In the genomic region with DNA sequence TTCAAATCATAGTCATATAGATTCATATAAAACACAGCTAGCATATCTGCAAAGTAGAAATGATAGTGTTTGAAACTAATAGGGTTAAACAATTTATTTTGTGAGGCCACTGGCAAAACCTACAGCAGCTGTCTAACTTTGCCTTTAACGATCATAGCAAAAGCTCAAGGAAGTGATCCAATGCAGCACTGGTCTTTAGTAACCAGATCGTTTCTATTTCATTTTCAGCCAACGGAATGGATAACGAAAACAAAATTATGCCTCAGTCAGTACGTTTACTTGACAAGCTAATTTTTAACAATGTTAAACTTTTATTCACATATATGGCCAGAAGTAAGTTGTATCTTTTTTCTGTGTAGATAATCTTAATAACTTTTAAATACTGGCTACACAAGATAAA, we compare ENCODE assay signal across 8 cellular contexts. TPM values are rescaled to one million over a fixed set of nuclear protein-coding genes. Genes with fewer than 3 reads are reported as not detected.
DNase-seq lines count a peak whose midpoint lies in the region; ATAC-seq and TF ChIP-seq lines count a peak whose summit lies in the region.

No MANE protein-coding gene starts in this region.

- in situ Hi-C loops in gastrocnemius medialis (cut with MboI; ENCODE audit: low sequenced_read_pairs in 4 of 4) (loop anchor here in 1 of 4 donors (25.0 kb wide), 1 partner anchor 242 kb away; no protein-coding TSS in a partner anchor), HAP-1 (cut with MboI; ENCODE audit: low sequenced_read_pairs) (no loop called here)

- H3K27ac Mint-ChIP-seq in activated naive CD4-positive, alpha-beta T cell treated with anti-CD3 and anti-CD28 coated beads, Interleukin-2, amount 10 ng/mL, durations not matched to agents 7 days and 5 days, result peak overlapping the region; percentile 38

- CTCF ChIA-PET in activated naive CD4-positive, alpha-beta T cell treated with anti-CD3 and anti-CD28 coated beads, Interleukin-2, amount 10 ng/mL, durations not matched to agents 7 days and 5 days (lab: Charles Lee), result interaction anchor here (0.6 to 1.7 kb wide), 4 partner anchors 14 to 668 kb away, joined by 3 to 5 read pairs (median 4); a partner anchor contains a TSS

- no peak for TF ChIP-seq POLR2A in gastrocnemius medialis (IDR thresholded peaks at IDR 0.05)

- no peaks in the 10 kb centered on the region for H3K27me3 Mint-ChIP-seq in activated naive CD4-positive, alpha-beta T cell treated with anti-CD3 and anti-CD28 coated beads, Interleukin-2, amount 10 ng/mL, durations not matched to agents 7 days and 5 days

- intact Hi-C loops in gastrocnemius medialis (cut with DNase I; ENCODE audit: low total_unique reads), result loop anchor here (2.0 kb wide), 1 partner anchor 18 kb away; a partner anchor contains a TSS

- H3K36me3 ChIP-seq in gastrocnemius medialis (no peaks in the 10 kb centered on the region), HAP-1 (replicated peaks) (no peaks in the 10 kb centered on the region)

- no peaks in the 10 kb centered on the region for H3K9me3 Mint-ChIP-seq in activated naive CD4-positive, alpha-beta T cell treated with anti-CD3 and anti-CD28 coated beads, Interleukin-2, amount 10 ng/mL, durations not matched to agents 7 days and 5 days

- H3K9me3 ChIP-seq in gastrocnemius medialis (no peaks in the 10 kb centered on the region), HAP-1 (no peaks in the 10 kb centered on the region)

- H3K27me3 ChIP-seq in gastrocnemius medialis (no peaks in the 10 kb centered on the region), HAP-1 (ENCODE audit: low read depth) (no peaks in the 10 kb centered on the region)

- H3K4me3 ChIP-seq in cardiac fibroblast (replicated peaks in 1 of 2; ENCODE audit: low read depth in 2 of 2, low read length in 2 of 2) (peak overlapping the region in 1 of 2 donors; percentile 19), gastrocnemius medialis (peak overlapping the region; percentile 27 to 40 (median 34)), HAP-1 (no peak overlapping the region)

- H3K4me1 ChIP-seq in gastrocnemius medialis (peaks cover 34% of the 10 kb centered on the region in 2 donors), HAP-1 (peaks cover 13% of the 10 kb centered on the region)

- TF ChIP-seq CTCF in cardiac fibroblast (IDR thresholded peaks at IDR 0.05; ENCODE audit: low read depth, low read length) (no peak), gastrocnemius medialis (IDR thresholded peaks at IDR 0.05 in 4 of 5, conservative IDR thresholded peaks at IDR 0.05 in 1 of 5) (no peak)

- peak overlapping the region in 3 of 4 donors; percentile 17 to 27 (median 24) for H3K27ac ChIP-seq in gastrocnemius medialis

- ATAC-seq in HG03135 (IDR thresholded peaks at IDR 0.05; ENCODE audit: unreplicated experiment) (peak; percentile 78), gastrocnemius medialis (peak; percentile 58 to 69)

- H3K4me1 Mint-ChIP-seq in activated naive CD4-positive, alpha-beta T cell treated with anti-CD3 and anti-CD28 coated beads, Interleukin-2, amount 10 ng/mL, durations not matched to agents 7 days and 5 days, result peaks cover 75% of the 10 kb centered on the region

- peak overlapping the region; percentile 22 for H3K4me3 Mint-ChIP-seq in activated naive CD4-positive, alpha-beta T cell treated with anti-CD3 and anti-CD28 coated beads, Interleukin-2, amount 10 ng/mL, durations not matched to agents 7 days and 5 days

- H3K36me3 Mint-ChIP-seq in activated naive CD4-positive, alpha-beta T cell treated with anti-CD3 and anti-CD28 coated beads, Interleukin-2, amount 10 ng/mL, durations not matched to agents 7 days and 5 days, result peaks cover 34% of the 10 kb centered on the region

- DNase-seq in activated naive CD4-positive, alpha-beta T cell treated with anti-CD3 and anti-CD28 coated beads, Interleukin-2, amount 10 ng/mL, durations not matched to agents 7 days and 5 days, result no peak
- no peak for DNase-seq in activated naive CD4-positive, alpha-beta T cell treated with Interleukin-2 at 50 U/mL for 16 hours
- DNase-seq in cardiac fibroblast (ENCODE audit: low read depth in 2 of 2) (peak; percentile 48 to 77), gastrocnemius medialis (no peak), putamen (ENCODE audit: low spot score) (no peak), HAP-1 (ENCODE audit: low spot score in 2 of 2) (no peak), cortex of kidney (lab: John Stamatoyannopoulos, UW) (no peak)

RNA-seq across cellular contexts. Expression of a gene that starts 17.7 kb away (rescaled TPM):
- 1 to 10 TPM; 4.0 to 6.4 (median 4.5) TPM for total RNA-seq in gastrocnemius medialis

Comparison
In these comparisons a context has a peak if more than half of its experiments do, and no peak if none do; other contexts are left out.
1. DNase-seq: peak in cardiac fibroblast (2 of 2); none in activated naive CD4-positive, alpha-beta T cell treated with anti-CD3 and anti-CD28 coated beads, Interleukin-2, amount 10 ng/mL, durations not matched to agents 7 days and 5 days (single experiment), activated naive CD4-positive, alpha-beta T cell treated with Interleukin-2 at 50 U/mL for 16 hours (single experiment), gastrocnemius medialis (0 of 2), putamen (single experiment), HAP-1 (0 of 2) and cortex of kidney (single experiment).